In genomic region chr15:71010997-71011396, GRCh38 we compare ENCODE assay signal across 20 cellular contexts.
"Had no signal": no experiment of that assay in that cellular context is flagged by ENCODE, and none has a peak within 500 bp of the region (broad histone marks: within the 10 kb centered on the region; RNA-seq: fewer than 3 reads in every experiment).

No MANE protein-coding gene starts in this region.

- H3K36me3 Mint-ChIP-seq: naive thymus-derived CD4-positive, alpha-beta T cell; stimulated activated effector memory CD8-positive, alpha-beta T cell treated with anti-CD3 and anti-CD28 coated beads, Interleukin-12 subunit alpha, Interleukin-12 subunit beta, amount 100 ng/mL, for 72 hours; type B pancreatic cell had no signal

- H3K4me3 Mint-ChIP-seq: dendritic cell treated with granulocyte-macrophage colony-stimulating factor and Interleukin-4, amounts not matched to agents 40 ng/mL and 50 ng/mL, for 4 days; endodermal cell; naive thymus-derived CD4-positive, alpha-beta T cell; nephron; neural progenitor cell; stimulated activated effector memory CD8-positive, alpha-beta T cell treated with anti-CD3 and anti-CD28 coated beads, Interleukin-12 subunit alpha, Interleukin-12 subunit beta, amount 100 ng/mL, for 72 hours; type B pancreatic cell had no signal

- H2AFZ ChIP-seq: hepatocyte, neural progenitor cell, parathyroid adenoma had no signal

- H3K4me1 Mint-ChIP-seq: endodermal cell; nephron; neural progenitor cell; stimulated activated effector memory CD8-positive, alpha-beta T cell treated with anti-CD3 and anti-CD28 coated beads, Interleukin-12 subunit alpha, Interleukin-12 subunit beta, amount 100 ng/mL, for 72 hours had no signal

- H3K27me3 Mint-ChIP-seq: dendritic cell treated with granulocyte-macrophage colony-stimulating factor and Interleukin-4, amounts not matched to agents 40 ng/mL and 50 ng/mL, for 4 days; progenitor cell of endocrine pancreas; type B pancreatic cell had no signal

- H3K9me3 Mint-ChIP-seq: dendritic cell treated with granulocyte-macrophage colony-stimulating factor and Interleukin-4, amounts not matched to agents 40 ng/mL and 50 ng/mL, for 4 days; endodermal cell; naive thymus-derived CD4-positive, alpha-beta T cell; nephron; neural progenitor cell; stimulated activated effector memory CD8-positive, alpha-beta T cell treated with anti-CD3 and anti-CD28 coated beads, Interleukin-12 subunit alpha, Interleukin-12 subunit beta, amount 100 ng/mL, for 72 hours; type B pancreatic cell had no signal

- H3K9ac ChIP-seq: neural progenitor cell, parathyroid adenoma had no signal

- H3K4me1 ChIP-seq: neural progenitor cell, parathyroid adenoma, sigmoid colon, testis, tibial artery had no signal

- H3K79me2 ChIP-seq: hepatocyte, parathyroid adenoma had no signal

- ATAC-seq: naive thymus-derived CD4-positive, alpha-beta T cell; stimulated activated effector memory CD8-positive, alpha-beta T cell treated with anti-CD3 and anti-CD28 coated beads, Interleukin-12 subunit alpha, Interleukin-12 subunit beta, amount 100 ng/mL, for 72 hours; stimulated activated naive CD8-positive, alpha-beta T cell treated with anti-CD3 and anti-CD28 coated beads, Interleukin-15, Interleukin-2, amounts not matched to agents 100 U/mL and 50 U/mL, for 24 hours had no signal

- H3K27ac ChIP-seq: hepatocyte, neural progenitor cell, parathyroid adenoma, sigmoid colon, testis, tibial artery had no signal

- H3K9me3 ChIP-seq: sigmoid colon, testis, tibial artery had no signal

- H3K4me3 ChIP-seq: hepatocyte, lung, neural progenitor cell, sigmoid colon, testis, tibial artery had no signal

- H3K27me3 ChIP-seq: hepatocyte, neural progenitor cell, sigmoid colon, testis, tibial artery had no signal

- H3K4me2 ChIP-seq: hepatocyte, neural progenitor cell had no signal

- DNase-seq: effector CD8-positive, alpha-beta T cell; midbrain; naive thymus-derived CD4-positive, alpha-beta T cell; sigmoid colon; stimulated activated CD4-positive, alpha-beta T cell treated with anti-CD3 and anti-CD28 coated beads, Interleukin-2, amount 100 ng/mL, for 24 hours; stimulated activated CD4-positive, alpha-beta T cell treated with anti-CD3 and anti-CD28 coated beads, Interleukin-4, amount 100 ng/mL, for 24 hours; stimulated activated naive CD8-positive, alpha-beta T cell treated with anti-CD3 and anti-CD28 coated beads, Interleukin-15, Interleukin-2, amounts not matched to agents 100 U/mL and 50 U/mL, for 24 hours; substantia nigra; tibial artery had no signal

- H3K36me3 ChIP-seq: neural progenitor cell, sigmoid colon, tibial artery had no signal

- H3K27ac Mint-ChIP-seq: dendritic cell treated with granulocyte-macrophage colony-stimulating factor and Interleukin-4, amounts not matched to agents 40 ng/mL and 50 ng/mL, for 4 days; endodermal cell; naive thymus-derived CD4-positive, alpha-beta T cell; nephron; neural progenitor cell; progenitor cell of endocrine pancreas; stimulated activated effector memory CD8-positive, alpha-beta T cell treated with anti-CD3 and anti-CD28 coated beads, Interleukin-12 subunit alpha, Interleukin-12 subunit beta, amount 100 ng/mL, for 72 hours; type B pancreatic cell had no signal
